In the genomic region with DNA sequence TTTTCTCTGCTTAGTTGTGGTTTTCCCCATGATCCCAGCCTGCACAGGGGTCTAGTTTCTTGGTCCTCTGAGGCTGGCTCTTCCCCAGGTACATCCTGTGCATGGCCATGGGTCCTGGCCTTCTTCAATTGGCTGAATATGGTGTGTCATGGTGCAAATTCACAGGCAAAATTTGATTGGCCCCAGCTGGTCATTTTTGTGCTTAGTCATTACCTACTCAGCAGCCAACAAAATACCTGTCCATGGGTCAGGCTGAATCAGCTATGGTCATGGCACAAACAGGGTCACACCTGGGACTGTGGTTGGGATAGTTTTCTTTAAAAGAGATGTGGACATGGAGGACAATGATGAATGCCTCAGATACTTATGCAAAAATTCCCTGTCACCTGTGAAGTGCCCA, we compare ENCODE assay signal across 17 cellular contexts.
"Had no signal": no experiment of that assay in that cellular context is flagged by ENCODE, and none has a peak within 500 bp of the region (broad histone marks: within the 10 kb centered on the region; RNA-seq: fewer than 3 reads in every experiment).

No MANE protein-coding gene starts in this region.

- H3K4me1 Mint-ChIP-seq: naive B cell had no signal

- DNase-seq: colonic mucosa; dermis blood vessel endothelial cell; kidney; left colon; left ventricle myocardium superior; mesendoderm; naive B cell; nephron progenitor cell; small intestine; stimulated activated CD4-positive, alpha-beta T cell treated with anti-CD3 and anti-CD28 coated beads, Interleukin-12 subunit alpha, Interleukin-12 subunit beta, amount 100 ng/mL, for 4 hours; stimulated activated naive CD4-positive, alpha-beta T cell; trophoblast cell had no signal

- H3K27ac Mint-ChIP-seq: naive B cell had no signal

- H3K36me3 Mint-ChIP-seq: naive B cell had no signal

- H3K9me3 ChIP-seq: colonic mucosa, esophagus muscularis mucosa, gastroesophageal sphincter, neutrophil, right atrium auricular region had no signal

- H3K9me3 Mint-ChIP-seq: nephron progenitor cell had no signal

- H3K36me3 ChIP-seq: colonic mucosa, neutrophil had no signal

- H3K4me3 Mint-ChIP-seq: naive B cell, nephron progenitor cell had no signal

- ATAC-seq: gastroesophageal sphincter, left colon, left ventricle myocardium superior had no signal

- H3K27ac ChIP-seq: colonic mucosa, esophagus muscularis mucosa, gastroesophageal sphincter, neutrophil, right atrium auricular region had no signal

- H3K27me3 ChIP-seq: colonic mucosa, esophagus muscularis mucosa, gastroesophageal sphincter, right atrium auricular region had no signal

- H3K4me3 ChIP-seq: colonic mucosa, esophagus muscularis mucosa, gastroesophageal sphincter, lung, right atrium auricular region had no signal

- H3K4me1 ChIP-seq: colonic mucosa had no signal
